10 cellular contexts compared by ENCODE assay signal in the genomic region with DNA sequence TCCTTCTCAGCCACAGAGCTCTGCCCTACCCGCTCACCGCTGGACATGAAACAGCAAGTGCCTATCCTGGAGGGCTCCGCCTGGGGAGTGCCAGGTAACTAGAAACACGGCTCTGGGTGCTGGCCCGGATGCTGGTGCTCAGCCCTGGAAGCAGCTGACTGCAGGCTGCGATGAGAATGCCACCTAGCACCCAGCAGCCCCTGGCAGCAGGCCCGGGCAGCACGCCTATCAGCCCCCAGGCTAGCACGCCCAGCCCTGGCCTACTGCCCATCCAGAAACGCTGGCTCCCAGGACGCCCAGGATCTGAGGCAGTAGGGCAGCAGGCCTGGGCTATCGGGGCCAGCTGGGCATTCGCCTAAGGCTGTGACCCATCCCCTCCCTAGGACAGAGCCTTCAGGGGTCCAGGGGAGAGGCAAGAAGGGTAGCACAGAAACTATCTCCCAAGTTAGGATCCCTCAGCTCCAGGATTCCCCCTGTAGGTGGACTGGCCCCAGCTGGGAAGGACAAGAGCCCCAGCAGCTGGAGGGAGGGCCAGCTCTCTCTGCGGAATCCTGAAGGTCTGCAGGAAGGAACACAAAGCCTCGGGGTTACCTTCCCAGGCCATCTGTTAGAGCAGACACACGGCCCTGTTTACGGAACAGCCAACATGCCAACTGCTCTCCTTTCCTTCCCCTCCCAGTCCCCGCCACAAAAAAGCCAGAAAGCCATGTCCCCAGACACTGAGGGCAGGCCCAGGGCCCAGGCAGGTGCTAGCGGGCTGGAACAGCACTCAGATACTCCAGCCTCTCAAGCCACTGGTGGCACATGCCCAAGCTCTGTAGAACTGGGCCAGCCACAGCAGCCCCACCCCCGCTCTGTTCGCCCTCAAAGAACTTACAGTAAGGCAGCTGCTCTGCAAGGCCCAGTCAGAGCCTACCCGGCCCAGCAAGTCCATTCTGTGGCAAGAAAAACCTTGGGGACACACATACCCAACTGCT. TPM values are rescaled to one million over a fixed set of nuclear protein-coding genes. Genes with fewer than 3 reads are reported as not detected.
DNase-seq lines count a peak whose midpoint lies in the region; ATAC-seq and TF ChIP-seq lines count a peak whose summit lies in the region.
"Not testable (repeated sequence)": the region's sequence is repeated elsewhere in the genome, so short reads cannot be mapped to it uniquely, and the experiment has no call there.
"Had no signal": no experiment of that assay in that cellular context is flagged by ENCODE, and none has a peak within 500 bp of the region (broad histone marks: within the 10 kb centered on the region; RNA-seq: fewer than 3 reads in every experiment).

No MANE protein-coding gene starts in this region.

- intact Hi-C loops in heart right ventricle (cut with DNase I); left colon (cut with DNase I, micrococcal nuclease); mucosa of descending colon (cut with DNase I, micrococcal nuclease): not testable (repeated sequence)

- not testable (repeated sequence) for H3K4me1 Mint-ChIP-seq in GM23338; stimulated activated naive B cell treated with anti-CD40 and anti-IgM and Interleukin-4, amounts not matched to agents 10 μg/mL and 1 μg/mL and 100 μg/mL, for 72 hours

- not testable (repeated sequence) for H3K4me3 ChIP-seq in GM23338; RWPE2 (ENCODE audit: severe bottlenecking); heart right ventricle; mucosa of descending colon

- not testable (repeated sequence) for H3K9me2 ChIP-seq in GM23338 (ENCODE audit: insufficient read depth)

- not testable (repeated sequence) for H3K36me3 ChIP-seq in GM23338 (ENCODE audit: insufficient read depth); RWPE2 (ENCODE audit: low read depth); heart right ventricle; mucosa of descending colon (ENCODE audit: low read depth)

- not testable (repeated sequence) for H3K36me3 Mint-ChIP-seq in GM23338 (ENCODE audit: low read depth); stimulated activated naive B cell treated with anti-CD40 and anti-IgM and Interleukin-4, amounts not matched to agents 10 μg/mL and 1 μg/mL and 100 μg/mL, for 72 hours

- H3K9me3 Mint-ChIP-seq in GM23338; stimulated activated naive B cell treated with anti-CD40 and anti-IgM and Interleukin-4, amounts not matched to agents 10 μg/mL and 1 μg/mL and 100 μg/mL, for 72 hours: not testable (repeated sequence)

- not testable (repeated sequence) for H3K27me3 Mint-ChIP-seq in GM23338 (ENCODE audit: insufficient read depth, low read depth, poor library complexity); stimulated activated naive B cell treated with anti-CD40 and anti-IgM and Interleukin-4, amounts not matched to agents 10 μg/mL and 1 μg/mL and 100 μg/mL, for 72 hours

- not testable (repeated sequence) for DNase-seq in GM23338 (ENCODE audit: low spot score); RWPE2 (ENCODE audit: low spot score); heart right ventricle; mucosa of descending colon; stimulated activated naive B cell treated with anti-CD40 and anti-IgM and Interleukin-4, amounts not matched to agents 10 μg/mL and 1 μg/mL and 100 μg/mL, for 72 hours
- peak in 1 of 2 donors; percentile 78 for DNase-seq in left colon

- not testable (repeated sequence) for H3K27me3 ChIP-seq in GM23338 (ENCODE audit: insufficient read depth); RWPE2 (ENCODE audit: insufficient read depth, poor library complexity, severe bottlenecking); heart right ventricle

- H4K20me1 ChIP-seq in GM23338 (replicated peaks; ENCODE audit: insufficient read depth), result not testable (repeated sequence)

- not testable (repeated sequence) for H3K4me2 ChIP-seq in GM23338

- not testable (repeated sequence) for H3K9me3 ChIP-seq in RWPE2 (ENCODE audit: severe bottlenecking); heart right ventricle; mucosa of descending colon

- H3K27ac ChIP-seq in GM23338 (ENCODE audit: low read depth); RWPE2 (ENCODE audit: poor library complexity, severe bottlenecking); heart right ventricle: not testable (repeated sequence)

- not testable (repeated sequence) for H2AFZ ChIP-seq in GM23338

- TF ChIP-seq CTCF in GM23338 (conservative IDR thresholded peaks at IDR 0.05; ENCODE audit: low read depth in 2 of 2); RWPE2 (IDR thresholded peaks at IDR 0.05; ENCODE audit: poor library complexity, severe bottlenecking); heart right ventricle (IDR thresholded peaks at IDR 0.05); mucosa of descending colon (IDR thresholded peaks at IDR 0.05): not testable (repeated sequence)

- WGBS in heart right ventricle, 2 donors, result no CpG with 5 or more reads among the region's 22 CpGs

- not testable (repeated sequence) for H3K79me2 ChIP-seq in GM23338 (replicated peaks; ENCODE audit: insufficient read depth)

- not testable (repeated sequence) for H3K4me1 ChIP-seq in GM23338 (ENCODE audit: insufficient read depth); RWPE2 (ENCODE audit: insufficient read depth, poor library complexity, severe bottlenecking); heart right ventricle; mucosa of descending colon (ENCODE audit: low read depth)

- ATAC-seq in GM23338 (peak; percentile 26), RWPE2 (ENCODE audit: low read depth) (peak; percentile 67), esophagus mucosa (peak; percentile 77), heart right ventricle (peak; percentile 39 to 78 (median 61)), left colon (peak; percentile 61), mucosa of descending colon (peak; percentile 66)
- ATAC-seq in stimulated activated naive B cell treated with anti-CD40 and anti-IgM and Interleukin-4, amounts not matched to agents 10 μg/mL and 1 μg/mL and 100 μg/mL, for 72 hours (replicated peaks), result peak; percentile 36 to 58

- not testable (repeated sequence) for H3K27ac Mint-ChIP-seq in GM23338; stimulated activated naive B cell treated with anti-CD40 and anti-IgM and Interleukin-4, amounts not matched to agents 10 μg/mL and 1 μg/mL and 100 μg/mL, for 72 hours

- H3K4me3 Mint-ChIP-seq in GM23338; stimulated activated naive B cell treated with anti-CD40 and anti-IgM and Interleukin-4, amounts not matched to agents 10 μg/mL and 1 μg/mL and 100 μg/mL, for 72 hours: not testable (repeated sequence)

- H3F3A ChIP-seq in GM23338 (replicated peaks; ENCODE audit: low read depth), result not testable (repeated sequence)

RNA-seq across cellular contexts. Expression of a gene that starts 27.0 kb away (rescaled TPM):
- total RNA-seq in GM23338 (2014; rRNA removed; shearing (Covaris generic)), result 3.6 and 26.3 TPM in 2 replicates
- polyA plus RNA-seq in GM23338 (2016; fragmentation: Nextera tagmentation; extraction: Ambion mirVana) (5.3 and 8.3 TPM in 2 replicates), heart right ventricle (under 1 TPM in 1 of 2 donors, not detected in 1; 0.26 TPM)
- total RNA-seq in esophagus mucosa (3.0 TPM), heart right ventricle (1 to 10 TPM in 2 of 10 donors, under 1 TPM in 2, not detected in 6; 0.69 to 1.4 (median 0.93) TPM), left colon (1 to 10 TPM; 2.1 to 6.7 TPM), mucosa of descending colon (1 to 10 TPM in 1 of 3 donors, not detected in 2; 2.9 TPM)
- total RNA-seq: A673, RPMI7951 had no signal

RNA-seq across cellular contexts. Expression of a gene that starts 36.6 kb away (rescaled TPM):
- not detected in 2 replicates for total RNA-seq in GM23338 (2014; rRNA removed; shearing (Covaris generic))
- polyA plus RNA-seq in GM23338 (2016; fragmentation: Nextera tagmentation; extraction: Ambion mirVana) (not detected in 2 replicates), heart right ventricle (not detected)
- total RNA-seq in esophagus mucosa (not detected), heart right ventricle (not detected), left colon (not detected), mucosa of descending colon (not detected)
- total RNA-seq: A673; CD8-positive, alpha-beta memory T cell; RPMI7951 had no signal
- polyA plus RNA-seq: CD8-positive, alpha-beta memory T cell had no signal

RNA-seq across cellular contexts. Expression of a gene that starts 57.2 kb away (rescaled TPM):
- total RNA-seq in GM23338 (2014; rRNA removed; shearing (Covaris generic)), result 0.47 and 0.52 TPM in 2 replicates
- polyA plus RNA-seq in GM23338 (2016; fragmentation: Nextera tagmentation; extraction: Ambion mirVana), result 0.09 and 0.10 TPM in 2 replicates
- total RNA-seq in esophagus mucosa, result 0.04 TPM
- total RNA-seq in heart right ventricle, result under 1 TPM in 7 of 10 donors, not detected in 3; 0.05 to 0.39 (median 0.17) TPM
- polyA plus RNA-seq in heart right ventricle, result under 1 TPM in 1 of 2 donors, not detected in 1; 0.01 TPM
- total RNA-seq in left colon, result under 1 TPM; 0.12 to 0.25 TPM
- under 1 TPM; 0.09 to 0.25 (median 0.22) TPM for total RNA-seq in mucosa of descending colon

Comparison
In these comparisons a context has a peak if more than half of its experiments do, and no peak if none do; other contexts are left out.
1. ATAC-seq: peak in every context shown above with its lines; median percentile 77 in esophagus mucosa; 67 in RWPE2; 66 in mucosa of descending colon; 61 in heart right ventricle; 61 in left colon; 47 in stimulated activated naive B cell treated with anti-CD40 and anti-IgM and Interleukin-4, amounts not matched to agents 10 μg/mL and 1 μg/mL and 100 μg/mL, for 72 hours; 26 in GM23338.